Comparison of ENCODE assay signal across 2 cellular contexts in the genomic region with DNA sequence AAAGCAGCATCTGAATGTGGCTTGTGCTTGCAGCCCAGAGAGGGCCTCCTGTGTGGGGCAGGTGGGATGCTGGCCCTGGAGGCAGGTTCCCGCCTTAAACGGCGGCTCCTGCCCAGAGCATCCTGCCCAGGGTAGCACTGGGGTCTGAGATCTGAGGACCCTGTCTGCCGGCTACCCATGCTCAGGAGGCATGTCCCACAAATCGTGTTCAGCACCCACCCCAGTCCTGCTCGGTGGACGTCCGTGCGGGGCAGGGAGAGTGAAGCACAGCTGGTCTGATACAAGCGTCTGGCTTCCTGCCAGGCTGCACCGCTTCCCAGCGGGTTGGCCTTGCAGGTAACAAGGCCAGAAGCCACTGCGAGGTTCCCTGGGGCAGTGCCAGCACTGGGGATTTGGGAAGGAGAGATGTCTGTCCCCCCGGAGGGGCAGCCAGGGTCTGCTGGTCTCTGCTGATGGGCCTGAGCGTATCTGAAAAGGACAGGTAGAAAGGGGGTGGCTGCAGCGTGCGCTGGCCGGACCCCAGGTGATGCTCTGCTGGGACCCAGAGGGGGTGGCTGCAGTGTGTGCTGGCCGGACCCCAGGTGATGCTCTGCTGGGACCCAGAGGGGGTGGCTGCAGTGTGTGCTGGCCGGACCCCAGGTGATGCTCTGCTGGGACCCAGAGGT.
TF ChIP-seq lines count a peak whose summit lies in the region.

No MANE protein-coding gene starts in this region.

TF ChIP-seq in HepG2, 621 proteins besides CTCF, POLR2A, EP300 and RAD21:
- TF ChIP-seq ZSCAN30 (CRISPR knock-in tag; IDR thresholded peaks at IDR 0.05): no peak
- TF ChIP-seq, protein P1, sequence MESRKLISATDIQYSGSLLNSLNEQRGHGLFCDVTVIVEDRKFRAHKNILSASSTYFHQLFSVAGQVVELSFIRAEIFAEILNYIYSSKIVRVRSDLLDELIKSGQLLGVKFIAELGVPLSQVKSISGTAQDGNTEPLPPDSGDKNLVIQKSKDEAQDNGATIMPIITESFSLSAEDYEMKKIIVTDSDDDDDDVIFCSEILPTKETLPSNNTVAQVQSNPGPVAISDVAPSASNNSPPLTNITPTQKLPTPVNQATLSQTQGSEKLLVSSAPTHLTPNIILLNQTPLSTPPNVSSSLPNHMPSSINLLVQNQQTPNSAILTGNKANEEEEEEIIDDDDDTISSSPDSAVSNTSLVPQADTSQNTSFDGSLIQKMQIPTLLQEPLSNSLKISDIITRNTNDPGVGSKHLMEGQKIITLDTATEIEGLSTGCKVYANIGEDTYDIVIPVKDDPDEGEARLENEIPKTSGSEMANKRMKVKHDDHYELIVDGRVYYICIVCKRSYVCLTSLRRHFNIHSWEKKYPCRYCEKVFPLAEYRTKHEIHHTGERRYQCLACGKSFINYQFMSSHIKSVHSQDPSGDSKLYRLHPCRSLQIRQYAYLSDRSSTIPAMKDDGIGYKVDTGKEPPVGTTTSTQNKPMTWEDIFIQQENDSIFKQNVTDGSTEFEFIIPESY (CRISPR knock-in tag; IDR thresholded peaks at IDR 0.05): peak; percentile 81

TF ChIP-seq in SK-N-SH, 30 proteins besides CTCF, POLR2A, EP300 and RAD21:
- TF ChIP-seq, protein P2, sequence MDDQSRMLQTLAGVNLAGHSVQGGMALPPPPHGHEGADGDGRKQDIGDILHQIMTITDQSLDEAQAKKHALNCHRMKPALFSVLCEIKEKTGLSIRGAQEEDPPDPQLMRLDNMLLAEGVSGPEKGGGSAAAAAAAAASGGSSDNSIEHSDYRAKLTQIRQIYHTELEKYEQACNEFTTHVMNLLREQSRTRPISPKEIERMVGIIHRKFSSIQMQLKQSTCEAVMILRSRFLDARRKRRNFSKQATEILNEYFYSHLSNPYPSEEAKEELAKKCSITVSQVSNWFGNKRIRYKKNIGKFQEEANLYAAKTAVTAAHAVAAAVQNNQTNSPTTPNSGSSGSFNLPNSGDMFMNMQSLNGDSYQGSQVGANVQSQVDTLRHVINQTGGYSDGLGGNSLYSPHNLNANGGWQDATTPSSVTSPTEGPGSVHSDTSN (IDR thresholded peaks at IDR 0.05): no peak
- TF ChIP-seq SIN3A (IDR thresholded peaks at IDR 0.05; ENCODE audit: borderline replicate concordance, low read depth, low read length) (no peak), CHD2 (IDR thresholded peaks at IDR 0.05; ENCODE audit: low read length, partially characterized antibody) (no peak), NFIC (IDR thresholded peaks at IDR 0.05; ENCODE audit: borderline replicate concordance) (no peak), FOXJ3 (CRISPR knock-in tag; IDR thresholded peaks at IDR 0.05) (no peak), POLR2AphosphoS5 (IDR thresholded peaks at IDR 0.05; ENCODE audit: low read depth, low read length) (no peak), NRF1 (IDR thresholded peaks at IDR 0.05; ENCODE audit: low read depth, low read length) (no peak), MXI1 (IDR thresholded peaks at IDR 0.05; ENCODE audit: low read depth, low read length) (no peak), TEAD4 (IDR thresholded peaks at IDR 0.05; ENCODE audit: borderline replicate concordance, insufficient read depth) (no peak), ELF1 (IDR thresholded peaks at IDR 0.05) (no peak), FOXM1 (IDR thresholded peaks at IDR 0.05; ENCODE audit: low read depth) (no peak), YY1 (IDR thresholded peaks at IDR 0.05; ENCODE audit: low read depth) (no peak), JUND (IDR thresholded peaks at IDR 0.05) (no peak), EZH2phosphoT487 (IDR thresholded peaks at IDR 0.05; ENCODE audit: borderline replicate concordance, low read depth) (no peak), GATA2 (CRISPR knock-in tag; IDR thresholded peaks at IDR 0.05) (no peak), MEF2A (IDR thresholded peaks at IDR 0.05; ENCODE audit: borderline replicate concordance, low read depth) (no peak)
- TF ChIP-seq, protein P3, sequence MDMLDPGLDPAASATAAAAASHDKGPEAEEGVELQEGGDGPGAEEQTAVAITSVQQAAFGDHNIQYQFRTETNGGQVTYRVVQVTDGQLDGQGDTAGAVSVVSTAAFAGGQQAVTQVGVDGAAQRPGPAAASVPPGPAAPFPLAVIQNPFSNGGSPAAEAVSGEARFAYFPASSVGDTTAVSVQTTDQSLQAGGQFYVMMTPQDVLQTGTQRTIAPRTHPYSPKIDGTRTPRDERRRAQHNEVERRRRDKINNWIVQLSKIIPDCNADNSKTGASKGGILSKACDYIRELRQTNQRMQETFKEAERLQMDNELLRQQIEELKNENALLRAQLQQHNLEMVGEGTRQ (IDR thresholded peaks at IDR 0.05; ENCODE audit: borderline replicate concordance, low read depth, low read length): no peak
- TF ChIP-seq, protein P4, sequence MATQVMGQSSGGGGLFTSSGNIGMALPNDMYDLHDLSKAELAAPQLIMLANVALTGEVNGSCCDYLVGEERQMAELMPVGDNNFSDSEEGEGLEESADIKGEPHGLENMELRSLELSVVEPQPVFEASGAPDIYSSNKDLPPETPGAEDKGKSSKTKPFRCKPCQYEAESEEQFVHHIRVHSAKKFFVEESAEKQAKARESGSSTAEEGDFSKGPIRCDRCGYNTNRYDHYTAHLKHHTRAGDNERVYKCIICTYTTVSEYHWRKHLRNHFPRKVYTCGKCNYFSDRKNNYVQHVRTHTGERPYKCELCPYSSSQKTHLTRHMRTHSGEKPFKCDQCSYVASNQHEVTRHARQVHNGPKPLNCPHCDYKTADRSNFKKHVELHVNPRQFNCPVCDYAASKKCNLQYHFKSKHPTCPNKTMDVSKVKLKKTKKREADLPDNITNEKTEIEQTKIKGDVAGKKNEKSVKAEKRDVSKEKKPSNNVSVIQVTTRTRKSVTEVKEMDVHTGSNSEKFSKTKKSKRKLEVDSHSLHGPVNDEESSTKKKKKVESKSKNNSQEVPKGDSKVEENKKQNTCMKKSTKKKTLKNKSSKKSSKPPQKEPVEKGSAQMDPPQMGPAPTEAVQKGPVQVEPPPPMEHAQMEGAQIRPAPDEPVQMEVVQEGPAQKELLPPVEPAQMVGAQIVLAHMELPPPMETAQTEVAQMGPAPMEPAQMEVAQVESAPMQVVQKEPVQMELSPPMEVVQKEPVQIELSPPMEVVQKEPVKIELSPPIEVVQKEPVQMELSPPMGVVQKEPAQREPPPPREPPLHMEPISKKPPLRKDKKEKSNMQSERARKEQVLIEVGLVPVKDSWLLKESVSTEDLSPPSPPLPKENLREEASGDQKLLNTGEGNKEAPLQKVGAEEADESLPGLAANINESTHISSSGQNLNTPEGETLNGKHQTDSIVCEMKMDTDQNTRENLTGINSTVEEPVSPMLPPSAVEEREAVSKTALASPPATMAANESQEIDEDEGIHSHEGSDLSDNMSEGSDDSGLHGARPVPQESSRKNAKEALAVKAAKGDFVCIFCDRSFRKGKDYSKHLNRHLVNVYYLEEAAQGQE (IDR thresholded peaks at IDR 0.05; ENCODE audit: low read depth, low read length): no peak
